In genomic region chr5:40991168-40991980, GRCh38 we compare ENCODE assay signal across 11 cellular contexts.
DNase-seq lines count a peak whose midpoint lies in the region; ATAC-seq, FAIRE-seq and TF ChIP-seq lines count a peak whose summit lies in the region.
"Had no signal": no experiment of that assay in that cellular context is flagged by ENCODE, and none has a peak within 500 bp of the region (broad histone marks: within the 10 kb centered on the region; RNA-seq: fewer than 3 reads in every experiment).

No MANE protein-coding gene starts in this region.

- no peaks in the 10 kb centered on the region for H3K36me3 ChIP-seq in endothelial cell of umbilical vein (ENCODE audit: control insufficient read depth in 2 of 2, extremely low read depth in 1 of 2, insufficient read depth in 2 of 2, low read length in 2 of 2)
- peaks cover 0 to 2% (median 0%) of the 10 kb centered on the region in 4 donors for H3K36me3 ChIP-seq in liver (ENCODE audit: control insufficient read depth in 4 of 4, insufficient read depth in 3 of 4, low read depth in 1 of 4, low read length in 3 of 4)
- H3K36me3 ChIP-seq in stomach, result no peaks in the 10 kb centered on the region
- H3K36me3 ChIP-seq: HAP-1 had no signal

- H3K4me3 ChIP-seq in endothelial cell of umbilical vein (replicated peaks in 1 of 3; ENCODE audit: insufficient read depth in 1 of 3, low read depth in 1 of 3, low read length in 3 of 3) (no peak overlapping the region), liver (ENCODE audit: low read depth in 1 of 3, low read length in 3 of 3) (no peak overlapping the region), stomach (no peak overlapping the region)
- H3K4me3 ChIP-seq: HAP-1 had no signal

- FAIRE-seq in endothelial cell of umbilical vein (lab: Jason Lieb, UNC), result no peak

- H3K4me1 ChIP-seq in endothelial cell of umbilical vein (ENCODE audit: control insufficient read depth, extremely low read depth, insufficient read depth, low read length) (no peaks in the 10 kb centered on the region), liver (ENCODE audit: control insufficient read depth in 4 of 4, insufficient read depth in 4 of 4, low read length in 3 of 4) (peaks cover 11 to 36% (median 24%) of the 10 kb centered on the region in 4 donors), stomach (peaks cover 13 to 31% (median 26%) of the 10 kb centered on the region in 4 donors)
- H3K4me1 ChIP-seq: HAP-1 had no signal

- H3K4me3 Mint-ChIP-seq in T-helper 17 cell, result no peak overlapping the region
- H3K4me3 Mint-ChIP-seq: T-helper 1 cell treated with Interleukin-12 subunit alpha and Interleukin-12 subunit beta and Interleukin-4 antibody, amounts not matched to agents 30 μg/mL and 1 μg/mL, for 36 hours had no signal

- H3K27ac ChIP-seq in endothelial cell of umbilical vein (ENCODE audit: insufficient read depth, low read depth, low read length) (no peak overlapping the region), liver (ENCODE audit: low read depth in 1 of 2, low read length in 2 of 2) (peak overlapping the region; percentile 89 to 90), stomach (peak overlapping the region in 4 of 5 donors; percentile 42 to 74 (median 72))

- POLR2A ChIA-PET in endothelial cell of umbilical vein (lab: Charles Lee), result no interaction called here

- intact Hi-C loops in endothelial cell of umbilical vein (cut with micrococcal nuclease), result no loop called here
- intact Hi-C loops in stomach (cut with DNase I; ENCODE audit: low total_unique reads), result no loop called here

- WGBS in liver, result 14% methylated on average over 2 of the region's 2 CpGs
- 3 to 26% (median 16%) methylated on average over 2 of the region's 2 CpGs for WGBS in stomach, 5 donors

- dilution Hi-C loops in endothelial cell of umbilical vein (cut with MboI; ENCODE audit: extremely low pct_ligation_motif_present, low sequenced_read_pairs), result no loop called here

- TF ChIP-seq EP300 in stomach (IDR thresholded peaks at IDR 0.05), result peak; percentile 71

- ATAC-seq in HG02623 (IDR thresholded peaks at IDR 0.05; ENCODE audit: unreplicated experiment) (no peak), T-helper 17 cell (no peak)

- CTCF ChIA-PET in endothelial cell of umbilical vein (lab: Charles Lee), result no interaction called here

- no peaks in the 10 kb centered on the region for H3K27me3 ChIP-seq in endothelial cell of umbilical vein (ENCODE audit: control insufficient read depth in 2 of 2, insufficient read depth in 2 of 2, low read length in 2 of 2)
- no peaks in the 10 kb centered on the region for H3K27me3 ChIP-seq in liver (ENCODE audit: control insufficient read depth in 4 of 4, insufficient read depth in 4 of 4, low read length in 3 of 4)
- H3K27me3 ChIP-seq in stomach, result no peaks in the 10 kb centered on the region

- peak; percentile 71 to 77 for TF ChIP-seq RAD21 in liver (IDR thresholded peaks at IDR 0.05)

- H3K4me1 Mint-ChIP-seq in T-helper 17 cell, result no peaks in the 10 kb centered on the region

- no peak overlapping the region for H3K4me2 ChIP-seq in endothelial cell of umbilical vein (ENCODE audit: insufficient read depth, low read length)

- peaks cover 18% of the 10 kb centered on the region for H3K27me3 Mint-ChIP-seq in T-helper 17 cell

- no peak for TF ChIP-seq CTCF in endothelial cell of umbilical vein (IDR thresholded peaks at IDR 0.05; ENCODE audit: extremely low read depth in 1 of 2, insufficient read depth in 1 of 2, low read depth in 1 of 2, low read length in 2 of 2)
- no peak for TF ChIP-seq CTCF in liver (IDR thresholded peaks at IDR 0.05; ENCODE audit: low read depth, low read length, missing input control)
- no peak for TF ChIP-seq CTCF in stomach (IDR thresholded peaks at IDR 0.05)

- TF ChIP-seq POLR2A in endothelial cell of umbilical vein (IDR thresholded peaks at IDR 0.05; ENCODE audit: low read depth, low read length) (no peak), stomach (IDR thresholded peaks at IDR 0.05) (no peak)

- H3K79me2 ChIP-seq in endothelial cell of umbilical vein (ENCODE audit: control insufficient read depth, insufficient read depth, low read length), result no peaks in the 10 kb centered on the region

- H3K27ac Mint-ChIP-seq in T-helper 17 cell, result no peak overlapping the region
- H3K27ac Mint-ChIP-seq: T-helper 1 cell treated with Interleukin-12 subunit alpha and Interleukin-12 subunit beta and Interleukin-4 antibody, amounts not matched to agents 30 μg/mL and 1 μg/mL, for 36 hours had no signal

- DNase-seq in HuH-7.5 (ENCODE audit: low spot score), result peak; percentile 25
- DNase-seq in endothelial cell of umbilical vein (ENCODE audit: low read depth, low spot score), result peak; percentile 90
- DNase-seq in stomach, result peak; percentile 52
- DNase-seq in T-helper 17 cell, result no peak
- DNase-seq in effector CD8-positive, alpha-beta T cell (lab: John Stamatoyannopoulos, UW), result no peak
- DNase-seq in SW 1271 (lab: John Stamatoyannopoulos, UW), result no peak
- DNase-seq: activated gamma-delta T cell had no signal

- no peak overlapping the region for H2AFZ ChIP-seq in endothelial cell of umbilical vein (ENCODE audit: low read depth, low read length)

- no TSS peak for BruUV-seq in endothelial cell of umbilical vein (replicated peaks; lab: Mats Ljungman, UMichigan)

- H3K36me3 Mint-ChIP-seq in T-helper 17 cell (ENCODE audit: low read depth), result no peaks in the 10 kb centered on the region

- no peak overlapping the region for H3K9ac ChIP-seq in endothelial cell of umbilical vein (replicated peaks; ENCODE audit: extremely low read depth, insufficient read depth, low read length)
- H3K9ac ChIP-seq in liver (ENCODE audit: low read depth in 1 of 2, low read length in 2 of 2), result peak overlapping the region in 1 of 2 donors; percentile 9

- H4K20me1 ChIP-seq in endothelial cell of umbilical vein (replicated peaks; ENCODE audit: control insufficient read depth, extremely low read depth, insufficient read depth, low read length), result no peaks in the 10 kb centered on the region

- H3K9me1 ChIP-seq in endothelial cell of umbilical vein (replicated peaks; ENCODE audit: control insufficient read depth, extremely low read depth, insufficient read depth, low read length), result no peaks in the 10 kb centered on the region

- H3K9me3 ChIP-seq in endothelial cell of umbilical vein (replicated peaks; ENCODE audit: control insufficient read depth, insufficient read depth, low read length) (no peaks in the 10 kb centered on the region), liver (ENCODE audit: control insufficient read depth in 4 of 4, low read length in 3 of 4) (peaks cover 0 to 2% (median 0%) of the 10 kb centered on the region in 4 donors), stomach (no peaks in the 10 kb centered on the region), T-helper 17 cell (ENCODE audit: control insufficient read depth, low read length, poor library complexity, severe bottlenecking) (no peaks in the 10 kb centered on the region)
- H3K9me3 ChIP-seq: HAP-1 had no signal

TF ChIP-seq in endothelial cell of umbilical vein, 7 proteins besides CTCF, POLR2A, EP300 and RAD21:
- no peak for TF ChIP-seq EZH2 (IDR thresholded peaks at IDR 0.05; ENCODE audit: borderline replicate concordance, low read depth, low read length, severe bottlenecking)
- TF ChIP-seq GATA2 (IDR thresholded peaks at IDR 0.05; ENCODE audit: insufficient read depth, insufficient read length, low read depth, low read length), result no peak
- TF ChIP-seq MYC (IDR thresholded peaks at IDR 0.05; ENCODE audit: low read depth, low read length), result no peak
- TF ChIP-seq MAX (IDR thresholded peaks at IDR 0.05; ENCODE audit: insufficient read depth, insufficient read length), result no peak
- TF ChIP-seq JUN (IDR thresholded peaks at IDR 0.05; ENCODE audit: borderline replicate concordance, insufficient read depth, insufficient read length, low read depth), result no peak
- TF ChIP-seq POLR2AphosphoS5 (IDR thresholded peaks at IDR 0.05; ENCODE audit: insufficient read depth, low read depth, low read length), result no peak

TF ChIP-seq in liver, 16 proteins besides CTCF, POLR2A, EP300 and RAD21 (continues in another document):
- TF ChIP-seq MAX (IDR thresholded peaks at IDR 0.05), result peak; percentile 90
- TF ChIP-seq RXRA (IDR thresholded peaks at IDR 0.05), result peak; percentile 97 to 99
- TF ChIP-seq REST (IDR thresholded peaks at IDR 0.05), result peak; percentile 87
- peak; percentile 92 for TF ChIP-seq FOXA2 (IDR thresholded peaks at IDR 0.05)
- peak; percentile 90 to 97 for TF ChIP-seq JUND (IDR thresholded peaks at IDR 0.05)
- peak; percentile 100 for TF ChIP-seq NR2F2 (IDR thresholded peaks at IDR 0.05)
- TF ChIP-seq SP1 (IDR thresholded peaks at IDR 0.05), result peak; percentile 99
- TF ChIP-seq YY1 (IDR thresholded peaks at IDR 0.05), result peak; percentile 88
- TF ChIP-seq EGR1 (IDR thresholded peaks at IDR 0.05; ENCODE audit: low read depth in 2 of 2), result peak; percentile 64 to 76
- TF ChIP-seq GABPA (IDR thresholded peaks at IDR 0.05 in 1 of 2, conservative IDR thresholded peaks at IDR 0.05 in 1 of 2), result peak; percentile 33 to 69
- peak; percentile 85 for TF ChIP-seq HNF4G (IDR thresholded peaks at IDR 0.05)
- peak; percentile 55 for TF ChIP-seq TAF1 (conservative IDR thresholded peaks at IDR 0.05)

Comparison
In these comparisons a context has a peak if more than half of its experiments do, and no peak if none do; other contexts are left out.
1. DNase-seq: peak in HuH-7.5 (single experiment), endothelial cell of umbilical vein (single experiment) and stomach (single experiment); none in T-helper 17 cell (0 of 3), effector CD8-positive, alpha-beta T cell (single experiment) and SW 1271 (0 of 2).